In the genomic region with DNA sequence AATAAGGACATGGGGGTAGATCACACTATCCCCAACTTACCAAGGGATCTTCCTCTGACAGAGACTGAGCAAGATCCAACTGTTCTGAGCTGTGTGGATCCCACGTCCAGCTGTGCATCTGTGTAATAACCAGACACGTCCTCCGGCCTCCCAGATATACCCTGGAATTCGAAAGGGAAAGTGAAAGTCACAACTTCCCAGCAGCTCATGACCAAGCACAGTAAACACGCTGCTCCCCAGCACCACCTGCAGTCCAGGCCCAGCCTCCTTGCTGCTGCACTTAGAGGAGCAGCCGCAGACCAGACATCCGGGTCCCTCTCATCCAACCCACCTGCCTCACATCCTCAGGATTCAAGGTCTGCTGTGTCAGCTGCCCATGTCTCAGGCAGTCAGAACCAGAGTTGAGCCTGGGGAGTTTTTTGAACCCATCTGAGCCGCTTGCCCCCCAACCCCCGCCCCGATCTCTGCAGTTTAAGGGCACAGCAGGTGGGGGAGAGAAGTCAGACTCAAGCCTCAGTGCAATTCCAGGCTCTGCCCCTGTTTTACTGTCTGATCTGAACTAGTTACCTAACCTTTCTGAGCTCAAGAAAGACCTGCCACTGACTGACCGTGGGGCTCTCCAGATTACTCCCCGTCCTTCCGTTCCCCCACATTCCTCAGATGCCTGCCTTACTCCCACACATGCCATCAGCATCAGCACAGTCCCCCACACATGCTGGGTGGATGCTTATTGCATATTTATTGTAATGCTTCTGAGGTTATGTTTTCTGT, we compare ENCODE assay signal across 8 cellular contexts. TPM values are rescaled to one million over a fixed set of nuclear protein-coding genes. Genes with fewer than 3 reads are reported as not detected.
DNase-seq lines count a peak whose midpoint lies in the region; ATAC-seq, FAIRE-seq and TF ChIP-seq lines count a peak whose summit lies in the region.

A gene with protein sequence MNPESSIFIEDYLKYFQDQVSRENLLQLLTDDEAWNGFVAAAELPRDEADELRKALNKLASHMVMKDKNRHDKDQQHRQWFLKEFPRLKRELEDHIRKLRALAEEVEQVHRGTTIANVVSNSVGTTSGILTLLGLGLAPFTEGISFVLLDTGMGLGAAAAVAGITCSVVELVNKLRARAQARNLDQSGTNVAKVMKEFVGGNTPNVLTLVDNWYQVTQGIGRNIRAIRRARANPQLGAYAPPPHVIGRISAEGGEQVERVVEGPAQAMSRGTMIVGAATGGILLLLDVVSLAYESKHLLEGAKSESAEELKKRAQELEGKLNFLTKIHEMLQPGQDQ (minus strand): TSS at position 127 of the 771 bp plus-strand sequence. CDS start 6,365 bp downstream, outside the sequence.

- peak within 1 kb of the TSS; percentile 62 for H2AFZ ChIP-seq in OCI-LY7 (ENCODE audit: low read length)

- BruUV-seq in OCI-LY7 (replicated peaks; lab: Mats Ljungman, UMichigan): no TSS peak

- no peaks in the 10 kb centered on the region for H3K9me2 ChIP-seq in OCI-LY7 (ENCODE audit: insufficient read depth, low read length)

- peak within 1 kb of the TSS; percentile 24 for H3K9ac ChIP-seq in HUES6 (ENCODE audit: low read length)

- peaks cover 15% of the 10 kb centered on the region for H3K4me1 ChIP-seq in HUES6 (ENCODE audit: control insufficient read depth, insufficient read depth, low read length)
- peaks cover 21% of the 10 kb centered on the region for H3K4me1 ChIP-seq in OCI-LY7 (ENCODE audit: insufficient read depth, low read length, poor library complexity, severe bottlenecking)

- H3K27me3 ChIP-seq in HUES6 (ENCODE audit: control insufficient read depth, insufficient read depth, low read length): no peaks in the 10 kb centered on the region

- H3K9me3 ChIP-seq in HUES6 (ENCODE audit: control insufficient read depth, insufficient read depth, low read depth, low read length) (no peaks in the 10 kb centered on the region), OCI-LY7 (ENCODE audit: low read length) (no peaks in the 10 kb centered on the region)

- H3K79me2 ChIP-seq in OCI-LY7 (ENCODE audit: insufficient read depth, low read depth, low read length): no peaks in the 10 kb centered on the region

- H3K27ac ChIP-seq in HUES6 (ENCODE audit: low read depth, low read length): no peak within 1 kb of the TSS
- peak within 1 kb of the TSS; percentile 25 for H3K27ac ChIP-seq in OCI-LY7 (ENCODE audit: low read depth, low read length, poor library complexity, severe bottlenecking)

- POLR2A ChIA-PET in OCI-LY7 (lab: Charles Lee): interaction anchor here (0.6 to 1.3 kb wide), 4 partner anchors 33 to 292 kb away, joined by 3 to 4 read pairs (median 3); no protein-coding TSS in a partner anchor

- intact Hi-C loops in OCI-LY7 (cut with micrococcal nuclease; ENCODE audit: unreplicated experiment): loop anchor here (5.0 kb wide), 1 partner anchor 77 kb away; a partner anchor contains a TSS

- TF ChIP-seq CTCF in D721Med (IDR thresholded peaks at IDR 0.05; ENCODE audit: insufficient read depth, missing control alignments): peak; percentile 34
- peak; percentile 78 for TF ChIP-seq CTCF in OCI-LY7 (conservative IDR thresholded peaks at IDR 0.05; ENCODE audit: low read length)
- TF ChIP-seq CTCF in epithelial cell of proximal tubule (conservative IDR thresholded peaks at IDR 0.05; ENCODE audit: low read depth, low read length): peak; percentile 67

- no peak for FAIRE-seq in D721Med (lab: Jason Lieb, UNC)

- CTCF ChIA-PET in OCI-LY7 (lab: Charles Lee; ENCODE audit: unreplicated experiment): interaction anchor here (0.8 to 1.5 kb wide), 2 partner anchors 79 to 231 kb away, joined by 3 to 4 read pairs; a partner anchor contains a TSS

- H4K20me1 ChIP-seq in OCI-LY7 (ENCODE audit: insufficient read depth, low read length): no peaks in the 10 kb centered on the region

- H3K4me2 ChIP-seq in OCI-LY7 (ENCODE audit: low read length): peak within 1 kb of the TSS; percentile 79

- H3K4me3 ChIP-seq in HUES6 (ENCODE audit: low read depth, low read length): peak within 1 kb of the TSS; percentile 67
- peak within 1 kb of the TSS; percentile 76 for H3K4me3 ChIP-seq in OCI-LY7 (ENCODE audit: low read depth, low read length, poor library complexity, severe bottlenecking)
- H3K4me3 ChIP-seq in epithelial cell of proximal tubule (ENCODE audit: low read depth, low read length): peak within 1 kb of the TSS; percentile 81

- peaks cover 5% of the 10 kb centered on the region; the same call in 1 of the 2 replicates for H3K36me3 ChIP-seq in HUES6 (ENCODE audit: control insufficient read depth, insufficient read depth, low read length)
- H3K36me3 ChIP-seq in OCI-LY7 (ENCODE audit: insufficient read depth, low read length): peaks cover 16% of the 10 kb centered on the region; the same call in 1 of the 2 replicates

- no peak for DNase-seq in D721Med (ENCODE audit: insufficient read length, low spot score)
- peak; percentile 93 for DNase-seq in OCI-LY7 (ENCODE audit: low spot score)
- peak; percentile 79 for DNase-seq in activated T-cell treated with anti-CD3 and anti-CD28 coated beads for 48 hours (ENCODE audit: low read depth)
- peak; percentile 69 for DNase-seq in epithelial cell of proximal tubule (ENCODE audit: low read depth)
- DNase-seq in mucosa of gallbladder (ENCODE audit: low spot score): peak; percentile 93
- peak; percentile 70 for DNase-seq in stimulated activated CD8-positive, alpha-beta memory T cell treated with anti-CD3 and anti-CD28 coated beads, Interleukin-4, amount 100 ng/mL, for 4 hours (ENCODE audit: low read depth in 2 of 2, low spot score in 1 of 2)

- ATAC-seq in GM21390 (IDR thresholded peaks at IDR 0.05; ENCODE audit: unreplicated experiment): peak; percentile 79

RNA-seq across cellular contexts. Expression of the gene that starts here (rescaled TPM):
- total RNA-seq in OCI-LY7 (2014; rRNA removed; shearing (Covaris generic)): 11.8 and 14.9 TPM in 2 replicates
- total RNA-seq in OCI-LY7 (2022) (9.1 and 12.4 TPM in 2 replicates), epithelial cell of proximal tubule (22.8 and 37.8 TPM in 2 replicates), mucosa of gallbladder (58.2 TPM)
